1 cellular context compared by ENCODE assay signal in genomic region chr7:1883031-1883761, GRCh38.
TF ChIP-seq lines count a peak whose summit lies in the region.

No MANE protein-coding gene starts in this region.

TF ChIP-seq in K562, 482 proteins besides CTCF, POLR2A, EP300 and RAD21 (continued from another document and continues in another):
- TF ChIP-seq REST (CRISPR knock-in tag; IDR thresholded peaks at IDR 0.05; ENCODE audit: low read depth): peak; percentile 87
- no peak for TF ChIP-seq ZNF79 (CRISPR knock-in tag; IDR thresholded peaks at IDR 0.05; ENCODE audit: low read depth)
- TF ChIP-seq ATF1 (CRISPR knock-in tag; IDR thresholded peaks at IDR 0.05): no peak
- TF ChIP-seq ATF1 (tag; IDR thresholded peaks at IDR 0.05): peak; percentile 59; the same call in 1 of the 2 replicates
- TF ChIP-seq, protein P1, sequence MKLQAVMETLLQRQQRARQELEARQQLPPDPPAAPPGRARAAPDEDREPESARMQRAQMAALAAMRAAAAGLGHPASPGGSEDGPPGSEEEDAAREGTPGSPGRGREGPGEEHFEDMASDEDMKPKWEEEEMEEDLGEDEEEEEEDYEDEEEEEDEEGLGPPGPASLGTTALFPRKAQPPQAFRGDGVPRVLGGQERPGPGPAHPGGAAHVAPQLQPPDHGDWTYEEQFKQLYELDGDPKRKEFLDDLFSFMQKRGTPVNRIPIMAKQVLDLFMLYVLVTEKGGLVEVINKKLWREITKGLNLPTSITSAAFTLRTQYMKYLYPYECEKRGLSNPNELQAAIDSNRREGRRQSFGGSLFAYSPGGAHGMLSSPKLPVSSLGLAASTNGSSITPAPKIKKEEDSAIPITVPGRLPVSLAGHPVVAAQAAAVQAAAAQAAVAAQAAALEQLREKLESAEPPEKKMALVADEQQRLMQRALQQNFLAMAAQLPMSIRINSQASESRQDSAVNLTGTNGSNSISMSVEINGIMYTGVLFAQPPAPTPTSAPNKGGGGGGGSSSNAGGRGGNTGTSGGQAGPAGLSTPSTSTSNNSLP (IDR thresholded peaks at IDR 0.05; ENCODE audit: borderline replicate concordance, low read depth, low read length): no peak
- TF ChIP-seq, protein P2, sequence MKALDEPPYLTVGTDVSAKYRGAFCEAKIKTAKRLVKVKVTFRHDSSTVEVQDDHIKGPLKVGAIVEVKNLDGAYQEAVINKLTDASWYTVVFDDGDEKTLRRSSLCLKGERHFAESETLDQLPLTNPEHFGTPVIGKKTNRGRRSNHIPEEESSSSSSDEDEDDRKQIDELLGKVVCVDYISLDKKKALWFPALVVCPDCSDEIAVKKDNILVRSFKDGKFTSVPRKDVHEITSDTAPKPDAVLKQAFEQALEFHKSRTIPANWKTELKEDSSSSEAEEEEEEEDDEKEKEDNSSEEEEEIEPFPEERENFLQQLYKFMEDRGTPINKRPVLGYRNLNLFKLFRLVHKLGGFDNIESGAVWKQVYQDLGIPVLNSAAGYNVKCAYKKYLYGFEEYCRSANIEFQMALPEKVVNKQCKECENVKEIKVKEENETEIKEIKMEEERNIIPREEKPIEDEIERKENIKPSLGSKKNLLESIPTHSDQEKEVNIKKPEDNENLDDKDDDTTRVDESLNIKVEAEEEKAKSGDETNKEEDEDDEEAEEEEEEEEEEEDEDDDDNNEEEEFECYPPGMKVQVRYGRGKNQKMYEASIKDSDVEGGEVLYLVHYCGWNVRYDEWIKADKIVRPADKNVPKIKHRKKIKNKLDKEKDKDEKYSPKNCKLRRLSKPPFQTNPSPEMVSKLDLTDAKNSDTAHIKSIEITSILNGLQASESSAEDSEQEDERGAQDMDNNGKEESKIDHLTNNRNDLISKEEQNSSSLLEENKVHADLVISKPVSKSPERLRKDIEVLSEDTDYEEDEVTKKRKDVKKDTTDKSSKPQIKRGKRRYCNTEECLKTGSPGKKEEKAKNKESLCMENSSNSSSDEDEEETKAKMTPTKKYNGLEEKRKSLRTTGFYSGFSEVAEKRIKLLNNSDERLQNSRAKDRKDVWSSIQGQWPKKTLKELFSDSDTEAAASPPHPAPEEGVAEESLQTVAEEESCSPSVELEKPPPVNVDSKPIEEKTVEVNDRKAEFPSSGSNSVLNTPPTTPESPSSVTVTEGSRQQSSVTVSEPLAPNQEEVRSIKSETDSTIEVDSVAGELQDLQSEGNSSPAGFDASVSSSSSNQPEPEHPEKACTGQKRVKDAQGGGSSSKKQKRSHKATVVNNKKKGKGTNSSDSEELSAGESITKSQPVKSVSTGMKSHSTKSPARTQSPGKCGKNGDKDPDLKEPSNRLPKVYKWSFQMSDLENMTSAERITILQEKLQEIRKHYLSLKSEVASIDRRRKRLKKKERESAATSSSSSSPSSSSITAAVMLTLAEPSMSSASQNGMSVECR (CRISPR knock-in tag; IDR thresholded peaks at IDR 0.05): peak; percentile 52; the same call in 1 of the 2 replicates
- no peak for TF ChIP-seq ETV6 (IDR thresholded peaks at IDR 0.05; ENCODE audit: borderline replicate concordance in 1 of 2, low read depth in 2 of 2, low read length in 1 of 2)
- no peak for TF ChIP-seq ETV6 (CRISPR knock-in tag; IDR thresholded peaks at IDR 0.05; ENCODE audit: borderline replicate concordance)
- TF ChIP-seq ZKSCAN1 (IDR thresholded peaks at IDR 0.05; ENCODE audit: low read depth, low read length): peak; percentile 29; the same call in 1 of the 2 replicates
- TF ChIP-seq DPF2 (IDR thresholded peaks at IDR 0.05): peak; percentile 41; the same call in 1 of the 2 replicates
- TF ChIP-seq CREBBP (IDR thresholded peaks at IDR 0.05; ENCODE audit: low read depth, low read length): no peak
- TF ChIP-seq EHMT2 (IDR thresholded peaks at IDR 0.05): peak; percentile 88
- no peak for TF ChIP-seq ZBTB40 (IDR thresholded peaks at IDR 0.05)
- no peak for TF ChIP-seq ZBTB40 (CRISPR knock-in tag; IDR thresholded peaks at IDR 0.05)
- TF ChIP-seq SMAD4 (CRISPR knock-in tag; conservative IDR thresholded peaks at IDR 0.05): peak; percentile 51
- TF ChIP-seq EP400 (IDR thresholded peaks at IDR 0.05): peak; percentile 47; the same call in 1 of the 2 replicates
- peak; percentile 7; the same call in 1 of the 2 replicates for TF ChIP-seq PTRF (tag; IDR thresholded peaks at IDR 0.05)
- TF ChIP-seq ELF2 (CRISPR knock-in tag; IDR thresholded peaks at IDR 0.05): no peak
- peak in 1 of 2 experiments; percentile 77; a peak in 1 of 4 replicates for TF ChIP-seq ZNF639 (CRISPR knock-in tag; conservative IDR thresholded peaks at IDR 0.05 in 1 of 2, IDR thresholded peaks at IDR 0.05 in 1 of 2)
- peak; percentile 48; the same call in 1 of the 2 replicates for TF ChIP-seq NFXL1 (CRISPR knock-in tag; IDR thresholded peaks at IDR 0.05)
- no peak; the same call in 1 of the 2 replicates for TF ChIP-seq CREM (IDR thresholded peaks at IDR 0.05; ENCODE audit: low read depth)
- TF ChIP-seq TEAD4 (IDR thresholded peaks at IDR 0.05; ENCODE audit: low read length): 0 out of 2 replicates have a peak, but pooled peaks have one; percentile 12
- 0 out of 2 replicates have a peak, but pooled peaks have one; percentile 62 for TF ChIP-seq TEAD4 (CRISPR knock-in tag; IDR thresholded peaks at IDR 0.05; ENCODE audit: borderline replicate concordance)
- no peak for TF ChIP-seq NR2C1 (IDR thresholded peaks at IDR 0.05)
- TF ChIP-seq NR2C1 (tag; IDR thresholded peaks at IDR 0.05): peak; percentile 66
- TF ChIP-seq, protein P3, sequence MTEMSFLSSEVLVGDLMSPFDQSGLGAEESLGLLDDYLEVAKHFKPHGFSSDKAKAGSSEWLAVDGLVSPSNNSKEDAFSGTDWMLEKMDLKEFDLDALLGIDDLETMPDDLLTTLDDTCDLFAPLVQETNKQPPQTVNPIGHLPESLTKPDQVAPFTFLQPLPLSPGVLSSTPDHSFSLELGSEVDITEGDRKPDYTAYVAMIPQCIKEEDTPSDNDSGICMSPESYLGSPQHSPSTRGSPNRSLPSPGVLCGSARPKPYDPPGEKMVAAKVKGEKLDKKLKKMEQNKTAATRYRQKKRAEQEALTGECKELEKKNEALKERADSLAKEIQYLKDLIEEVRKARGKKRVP (CRISPR knock-in tag; IDR thresholded peaks at IDR 0.05): no peak
- TF ChIP-seq MAFK (IDR thresholded peaks at IDR 0.05; ENCODE audit: low read length): no peak
